8 cellular contexts compared by ENCODE assay signal in genomic region chr4:26856906-26857277, GRCh38. TPM values are rescaled to one million over a fixed set of nuclear protein-coding genes. Genes with fewer than 3 reads are reported as not detected.
DNase-seq lines count a peak whose midpoint lies in the region; ATAC-seq, FAIRE-seq and TF ChIP-seq lines count a peak whose summit lies in the region.

No MANE protein-coding gene starts in this region.

- H3K27me3 Mint-ChIP-seq in CD8-positive, alpha-beta memory T cell: peaks cover 0 to 3% of the 10 kb centered on the region in 2 donors

- H3K4me3 Mint-ChIP-seq in CD8-positive, alpha-beta memory T cell: peak overlapping the region; percentile 91 to 99 (median 96)

- H3K79me2 ChIP-seq in OCI-LY7 (ENCODE audit: insufficient read depth, low read depth, low read length) (peaks cover 27% of the 10 kb centered on the region), endothelial cell of umbilical vein (ENCODE audit: control insufficient read depth, insufficient read depth, low read length) (peaks cover 3% of the 10 kb centered on the region), osteoblast (ENCODE audit: insufficient read depth, low read length) (peaks cover 4% of the 10 kb centered on the region)

- peaks cover 0 to 14% (median 2%) of the 10 kb centered on the region in 3 donors for H3K36me3 Mint-ChIP-seq in CD8-positive, alpha-beta memory T cell

- no peaks in the 10 kb centered on the region for H3K36me3 ChIP-seq in CD8-positive, alpha-beta memory T cell (ENCODE audit: insufficient read depth, low read length)
- H3K36me3 ChIP-seq in OCI-LY7 (ENCODE audit: insufficient read depth, low read length): peaks cover 12% of the 10 kb centered on the region
- no peaks in the 10 kb centered on the region for H3K36me3 ChIP-seq in endothelial cell of umbilical vein (ENCODE audit: control insufficient read depth in 2 of 2, extremely low read depth in 1 of 2, insufficient read depth in 2 of 2, low read length in 2 of 2)
- no peaks in the 10 kb centered on the region for H3K36me3 ChIP-seq in osteoblast (ENCODE audit: insufficient read depth, low read length)

- TF ChIP-seq CTCF in OCI-LY7 (conservative IDR thresholded peaks at IDR 0.05; ENCODE audit: low read length) (no peak), endothelial cell of umbilical vein (IDR thresholded peaks at IDR 0.05; ENCODE audit: extremely low read depth in 1 of 2, insufficient read depth in 1 of 2, low read depth in 1 of 2, low read length in 2 of 2) (no peak), osteoblast (IDR thresholded peaks at IDR 0.05; ENCODE audit: extremely low read depth, low read depth, low read length) (no peak)

- no peaks in the 10 kb centered on the region; the same call in 1 of the 2 replicates for H4K20me1 ChIP-seq in OCI-LY7 (ENCODE audit: insufficient read depth, low read length)
- H4K20me1 ChIP-seq in endothelial cell of umbilical vein (replicated peaks; ENCODE audit: control insufficient read depth, extremely low read depth, insufficient read depth, low read length): no peaks in the 10 kb centered on the region
- H4K20me1 ChIP-seq in osteoblast (ENCODE audit: insufficient read depth, low read length): peaks cover 3% of the 10 kb centered on the region

- H3K4me1 Mint-ChIP-seq in CD8-positive, alpha-beta memory T cell: peaks cover 32 to 40% (median 38%) of the 10 kb centered on the region in 3 donors

- intact Hi-C loops in OCI-LY7 (cut with micrococcal nuclease; ENCODE audit: unreplicated experiment) (loop anchor here (5.0 kb wide), 1 partner anchor 985 kb away; no protein-coding TSS in a partner anchor), endothelial cell of umbilical vein (cut with micrococcal nuclease) (no loop called here)

- dilution Hi-C loops in endothelial cell of umbilical vein (cut with MboI; ENCODE audit: extremely low pct_ligation_motif_present, low sequenced_read_pairs): no loop called here

- POLR2A ChIA-PET in CD8-positive, alpha-beta memory T cell (lab: Charles Lee): interaction anchor here (1.0 to 2.2 kb wide), 4 partner anchors 17 to 273 kb away, joined by 3 to 18 read pairs (median 6); partner anchors contain the start of gene TBC1D19
- POLR2A ChIA-PET in OCI-LY7 (lab: Charles Lee): interaction anchor here (1.0 to 11.9 kb wide), 9 partner anchors 7 to 273 kb away, joined by 3 to 440 read pairs (median 8); partner anchors contain the start of gene TBC1D19
- POLR2A ChIA-PET in endothelial cell of umbilical vein (lab: Charles Lee): no interaction called here

- H3K27me3 ChIP-seq in CD8-positive, alpha-beta memory T cell (ENCODE audit: insufficient read depth, low read length, poor library complexity, severe bottlenecking): no peaks in the 10 kb centered on the region
- peaks cover 2 to 12% of the 10 kb centered on the region in 2 experiments for H3K27me3 ChIP-seq in endothelial cell of umbilical vein (ENCODE audit: control insufficient read depth in 2 of 2, insufficient read depth in 2 of 2, low read length in 2 of 2)
- no peaks in the 10 kb centered on the region for H3K27me3 ChIP-seq in osteoblast (ENCODE audit: insufficient read depth, low read length)

- H2AFZ ChIP-seq in OCI-LY7 (ENCODE audit: low read length) (peak overlapping the region; percentile 83), endothelial cell of umbilical vein (ENCODE audit: low read depth, low read length) (peak overlapping the region; percentile 97), osteoblast (ENCODE audit: low read length) (peak overlapping the region; percentile 98)

- H3K9me3 ChIP-seq in CD8-positive, alpha-beta memory T cell (ENCODE audit: low read length): no peaks in the 10 kb centered on the region
- no peaks in the 10 kb centered on the region for H3K9me3 ChIP-seq in OCI-LY7 (ENCODE audit: low read length)
- no peaks in the 10 kb centered on the region for H3K9me3 ChIP-seq in endothelial cell of umbilical vein (replicated peaks; ENCODE audit: control insufficient read depth, insufficient read depth, low read length)
- no peaks in the 10 kb centered on the region for H3K9me3 ChIP-seq in osteoblast (ENCODE audit: low read depth, low read length)

- H3K27ac Mint-ChIP-seq in CD8-positive, alpha-beta memory T cell: peak overlapping the region; percentile 86 to 99 (median 98)

- DNase-seq in CD8-positive, alpha-beta memory T cell: no peak
- DNase-seq in OCI-LY7 (ENCODE audit: low spot score) (no peak), endothelial cell of umbilical vein (ENCODE audit: low read depth, low spot score) (peak; percentile 6), osteoblast (ENCODE audit: insufficient read length, low spot score, missing footprints) (no peak), NCI-H2107 (lab: John Stamatoyannopoulos, UW) (no peak), GM19239 (ENCODE audit: insufficient read length, low spot score) (no peak)

- H3K27ac ChIP-seq in CD8-positive, alpha-beta memory T cell (ENCODE audit: low read depth, low read length): peak overlapping the region; percentile 88
- H3K27ac ChIP-seq in OCI-LY7 (ENCODE audit: low read depth, low read length, poor library complexity, severe bottlenecking): peak overlapping the region; percentile 87
- H3K27ac ChIP-seq in endothelial cell of umbilical vein (ENCODE audit: insufficient read depth, low read depth, low read length): no peak overlapping the region
- H3K27ac ChIP-seq in osteoblast (ENCODE audit: low read depth, low read length): peak overlapping the region; percentile 46

- H3K4me2 ChIP-seq in OCI-LY7 (ENCODE audit: low read length) (peak overlapping the region; percentile 97), endothelial cell of umbilical vein (ENCODE audit: insufficient read depth, low read length) (peak overlapping the region; percentile 98), osteoblast (ENCODE audit: insufficient read depth, low read length) (peak overlapping the region; percentile 94)

- FAIRE-seq in endothelial cell of umbilical vein (lab: Jason Lieb, UNC) (no peak), GM19239 (lab: Jason Lieb, UNC) (no peak)

- no peak overlapping the region for H3K9ac ChIP-seq in endothelial cell of umbilical vein (replicated peaks; ENCODE audit: extremely low read depth, insufficient read depth, low read length)

- H3K4me1 ChIP-seq in CD8-positive, alpha-beta memory T cell (ENCODE audit: insufficient read depth, low read length): peaks cover 27% of the 10 kb centered on the region
- peaks cover 28% of the 10 kb centered on the region for H3K4me1 ChIP-seq in OCI-LY7 (ENCODE audit: insufficient read depth, low read length, poor library complexity, severe bottlenecking)
- H3K4me1 ChIP-seq in endothelial cell of umbilical vein (ENCODE audit: control insufficient read depth, extremely low read depth, insufficient read depth, low read length): peaks cover 27% of the 10 kb centered on the region
- H3K4me1 ChIP-seq in osteoblast (ENCODE audit: insufficient read depth, low read length): peaks cover 21% of the 10 kb centered on the region

- no peaks in the 10 kb centered on the region for H3K9me1 ChIP-seq in endothelial cell of umbilical vein (replicated peaks; ENCODE audit: control insufficient read depth, extremely low read depth, insufficient read depth, low read length)

- H3K9me3 Mint-ChIP-seq in CD8-positive, alpha-beta memory T cell: no peaks in the 10 kb centered on the region

- no peak for ATAC-seq in HG02852 (IDR thresholded peaks at IDR 0.05; ENCODE audit: unreplicated experiment)
- no peak for ATAC-seq in HG03457 (IDR thresholded peaks at IDR 0.05; ENCODE audit: unreplicated experiment)

- TSS peak; percentile 32 for BruUV-seq in OCI-LY7 (replicated peaks; lab: Mats Ljungman, UMichigan)
- no TSS peak for BruUV-seq in endothelial cell of umbilical vein (replicated peaks; lab: Mats Ljungman, UMichigan)

- CTCF ChIA-PET in CD8-positive, alpha-beta memory T cell (lab: Charles Lee): interaction anchor here (1.1 to 6.5 kb wide), 3 partner anchors 29 to 153 kb away, joined by 3 to 51 read pairs (median 3); no protein-coding TSS in a partner anchor
- CTCF ChIA-PET in OCI-LY7 (lab: Charles Lee; ENCODE audit: unreplicated experiment): interaction anchor here (0.8 to 1.8 kb wide), 2 partner anchors 27 to 273 kb away, joined by 3 to 11 read pairs; partner anchors contain the start of gene TBC1D19
- CTCF ChIA-PET in endothelial cell of umbilical vein (lab: Charles Lee): interaction anchor here (1.1 to 1.6 kb wide), 4 partner anchors 24 to 289 kb away, joined by 3 to 6 read pairs (median 4); no protein-coding TSS in a partner anchor

- H3K4me3 ChIP-seq in CD8-positive, alpha-beta memory T cell (ENCODE audit: low read length): peak overlapping the region; percentile 78
- H3K4me3 ChIP-seq in OCI-LY7 (ENCODE audit: low read depth, low read length, poor library complexity, severe bottlenecking) (peak overlapping the region; percentile 93), endothelial cell of umbilical vein (replicated peaks in 1 of 3; ENCODE audit: insufficient read depth in 1 of 3, low read depth in 1 of 3, low read length in 3 of 3) (peak overlapping the region; percentile 78 to 84 (median 82)), osteoblast (ENCODE audit: insufficient read depth, low read length) (peak overlapping the region; percentile 74)

- H3K9me2 ChIP-seq in OCI-LY7 (ENCODE audit: insufficient read depth, low read length): no peaks in the 10 kb centered on the region

- no peak for TF ChIP-seq POLR2A in endothelial cell of umbilical vein (IDR thresholded peaks at IDR 0.05; ENCODE audit: low read depth, low read length)

TF ChIP-seq in endothelial cell of umbilical vein, 7 proteins besides CTCF, POLR2A, EP300 and RAD21 (continues in another document):
- TF ChIP-seq EZH2 (IDR thresholded peaks at IDR 0.05; ENCODE audit: borderline replicate concordance, low read depth, low read length, severe bottlenecking) (no peak), MAX (IDR thresholded peaks at IDR 0.05; ENCODE audit: insufficient read depth, insufficient read length) (no peak), FOS (IDR thresholded peaks at IDR 0.05; ENCODE audit: borderline replicate concordance, insufficient read depth, low read length) (no peak), POLR2AphosphoS5 (IDR thresholded peaks at IDR 0.05; ENCODE audit: insufficient read depth, low read depth, low read length) (no peak)

RNA-seq across cellular contexts. Expression of gene STIM2, which starts 3.7 kb away (rescaled TPM):
- 10 to 100 TPM; 47.8 to 51.0 TPM for total RNA-seq in CD8-positive, alpha-beta memory T cell
- 41.4 TPM for polyA plus RNA-seq in CD8-positive, alpha-beta memory T cell
- total RNA-seq in OCI-LY7 (2014; rRNA removed; shearing (Covaris generic)): 108 and 122 TPM in 2 replicates
- total RNA-seq in OCI-LY7 (2022) (309 and 368 TPM in 2 replicates), endothelial cell of umbilical vein (21.2 and 23.6 TPM in 2 replicates), osteoblast (14.8 and 15.3 TPM in 2 replicates)
- 21.0 and 25.0 TPM in 2 replicates for polyA plus RNA-seq in endothelial cell of umbilical vein
- polyA plus RNA-seq in endothelial cell of umbilical vein (2011; cell fraction: cytosol; rRNA removed): 10.8 and 11.2 TPM in 2 replicates
- 43.9 and 48.7 TPM in 2 replicates for polyA plus RNA-seq in endothelial cell of umbilical vein (2011; cell fraction: nucleus; rRNA removed)
- polyA plus RNA-seq in endothelial cell of umbilical vein (2012): 9.6 and 13.1 TPM in 2 replicates
- 20.1 and 20.2 TPM in 2 replicates for polyA minus RNA-seq in endothelial cell of umbilical vein
- 7.6 TPM for polyA minus RNA-seq in endothelial cell of umbilical vein (2011; cell fraction: cytosol; rRNA and poly(A)+ RNA removed)
- 34.5 and 40.2 TPM in 2 replicates for polyA minus RNA-seq in endothelial cell of umbilical vein (2011; cell fraction: nucleus; rRNA and poly(A)+ RNA removed)
